In the genomic region with DNA sequence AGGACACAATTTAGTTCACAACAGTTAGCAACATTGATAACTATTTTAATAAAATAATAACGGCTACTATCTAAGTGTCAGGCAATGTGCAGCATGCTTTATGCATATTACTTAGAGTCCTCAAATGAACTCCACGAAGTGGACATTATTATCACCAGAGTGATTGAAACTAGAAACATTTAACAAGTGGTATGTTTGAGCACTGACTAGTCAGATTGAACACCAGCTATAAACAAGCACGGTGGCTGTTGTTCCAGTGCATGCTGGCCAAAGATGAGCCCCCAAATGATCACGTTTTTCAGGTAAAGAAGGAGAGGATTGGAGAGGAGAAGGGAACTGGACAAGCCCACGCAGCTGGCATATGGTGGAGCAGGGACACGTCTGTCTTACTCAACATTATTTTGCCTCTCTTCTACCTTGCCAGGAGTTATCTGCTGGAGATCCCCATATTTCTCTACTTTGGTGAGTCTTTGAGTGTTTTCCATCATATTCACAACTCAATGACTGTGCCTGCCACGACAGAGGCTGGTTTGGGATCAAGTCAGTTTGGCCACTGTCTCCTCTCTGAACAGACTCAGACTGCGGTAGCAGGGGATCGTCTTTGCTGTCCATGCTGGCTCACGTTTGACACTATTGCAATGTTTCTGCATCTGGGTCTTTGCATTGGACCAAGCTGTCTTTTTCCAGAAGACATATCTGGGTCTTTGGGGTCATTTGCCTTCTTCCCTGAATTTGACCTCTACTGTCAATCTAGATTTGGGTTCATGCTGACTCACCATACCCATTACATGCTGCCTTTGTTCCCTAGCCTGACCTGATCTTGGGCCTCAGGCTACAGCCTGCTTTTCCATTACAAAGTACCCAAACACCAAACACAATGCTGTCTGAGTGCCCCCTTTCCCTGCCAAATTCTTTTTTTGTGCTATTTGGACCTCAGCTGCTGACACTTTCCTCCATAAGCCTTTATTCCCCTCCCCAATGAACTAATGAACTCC, we compare ENCODE assay signal across 1 cellular context.
TF ChIP-seq lines count a peak whose summit lies in the region.

No MANE protein-coding gene starts in this region.

TF ChIP-seq in GM23338, 12 proteins besides CTCF, POLR2A, EP300 and RAD21:
- TF ChIP-seq CREB1 (CRISPR knock-in tag; IDR thresholded peaks at IDR 0.05; ENCODE audit: low read depth) (no peak), EZH2phosphoT487 (IDR thresholded peaks at IDR 0.05; ENCODE audit: unreplicated experiment) (no peak), POLR2AphosphoS5 (IDR thresholded peaks at IDR 0.05; ENCODE audit: low read depth) (no peak), STAT1 (IDR thresholded peaks at IDR 0.05; ENCODE audit: unreplicated experiment) (no peak), EZH2 (IDR thresholded peaks at IDR 0.05; ENCODE audit: low read depth, unreplicated experiment) (no peak), JUNB (IDR thresholded peaks at IDR 0.05; ENCODE audit: unreplicated experiment) (no peak), ZNF114 (CRISPR knock-in tag; IDR thresholded peaks at IDR 0.05) (no peak), NANOG (IDR thresholded peaks at IDR 0.05; ENCODE audit: borderline replicate concordance) (no peak), ZNF331 (CRISPR knock-in tag; IDR thresholded peaks at IDR 0.05; ENCODE audit: low read depth) (no peak)
- TF ChIP-seq, protein P1, sequence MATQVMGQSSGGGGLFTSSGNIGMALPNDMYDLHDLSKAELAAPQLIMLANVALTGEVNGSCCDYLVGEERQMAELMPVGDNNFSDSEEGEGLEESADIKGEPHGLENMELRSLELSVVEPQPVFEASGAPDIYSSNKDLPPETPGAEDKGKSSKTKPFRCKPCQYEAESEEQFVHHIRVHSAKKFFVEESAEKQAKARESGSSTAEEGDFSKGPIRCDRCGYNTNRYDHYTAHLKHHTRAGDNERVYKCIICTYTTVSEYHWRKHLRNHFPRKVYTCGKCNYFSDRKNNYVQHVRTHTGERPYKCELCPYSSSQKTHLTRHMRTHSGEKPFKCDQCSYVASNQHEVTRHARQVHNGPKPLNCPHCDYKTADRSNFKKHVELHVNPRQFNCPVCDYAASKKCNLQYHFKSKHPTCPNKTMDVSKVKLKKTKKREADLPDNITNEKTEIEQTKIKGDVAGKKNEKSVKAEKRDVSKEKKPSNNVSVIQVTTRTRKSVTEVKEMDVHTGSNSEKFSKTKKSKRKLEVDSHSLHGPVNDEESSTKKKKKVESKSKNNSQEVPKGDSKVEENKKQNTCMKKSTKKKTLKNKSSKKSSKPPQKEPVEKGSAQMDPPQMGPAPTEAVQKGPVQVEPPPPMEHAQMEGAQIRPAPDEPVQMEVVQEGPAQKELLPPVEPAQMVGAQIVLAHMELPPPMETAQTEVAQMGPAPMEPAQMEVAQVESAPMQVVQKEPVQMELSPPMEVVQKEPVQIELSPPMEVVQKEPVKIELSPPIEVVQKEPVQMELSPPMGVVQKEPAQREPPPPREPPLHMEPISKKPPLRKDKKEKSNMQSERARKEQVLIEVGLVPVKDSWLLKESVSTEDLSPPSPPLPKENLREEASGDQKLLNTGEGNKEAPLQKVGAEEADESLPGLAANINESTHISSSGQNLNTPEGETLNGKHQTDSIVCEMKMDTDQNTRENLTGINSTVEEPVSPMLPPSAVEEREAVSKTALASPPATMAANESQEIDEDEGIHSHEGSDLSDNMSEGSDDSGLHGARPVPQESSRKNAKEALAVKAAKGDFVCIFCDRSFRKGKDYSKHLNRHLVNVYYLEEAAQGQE (IDR thresholded peaks at IDR 0.05; ENCODE audit: unreplicated experiment): no peak
- TF ChIP-seq, protein P2, sequence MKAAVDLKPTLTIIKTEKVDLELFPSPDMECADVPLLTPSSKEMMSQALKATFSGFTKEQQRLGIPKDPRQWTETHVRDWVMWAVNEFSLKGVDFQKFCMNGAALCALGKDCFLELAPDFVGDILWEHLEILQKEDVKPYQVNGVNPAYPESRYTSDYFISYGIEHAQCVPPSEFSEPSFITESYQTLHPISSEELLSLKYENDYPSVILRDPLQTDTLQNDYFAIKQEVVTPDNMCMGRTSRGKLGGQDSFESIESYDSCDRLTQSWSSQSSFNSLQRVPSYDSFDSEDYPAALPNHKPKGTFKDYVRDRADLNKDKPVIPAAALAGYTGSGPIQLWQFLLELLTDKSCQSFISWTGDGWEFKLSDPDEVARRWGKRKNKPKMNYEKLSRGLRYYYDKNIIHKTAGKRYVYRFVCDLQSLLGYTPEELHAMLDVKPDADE (IDR thresholded peaks at IDR 0.05): no peak
- TF ChIP-seq, protein P3, sequence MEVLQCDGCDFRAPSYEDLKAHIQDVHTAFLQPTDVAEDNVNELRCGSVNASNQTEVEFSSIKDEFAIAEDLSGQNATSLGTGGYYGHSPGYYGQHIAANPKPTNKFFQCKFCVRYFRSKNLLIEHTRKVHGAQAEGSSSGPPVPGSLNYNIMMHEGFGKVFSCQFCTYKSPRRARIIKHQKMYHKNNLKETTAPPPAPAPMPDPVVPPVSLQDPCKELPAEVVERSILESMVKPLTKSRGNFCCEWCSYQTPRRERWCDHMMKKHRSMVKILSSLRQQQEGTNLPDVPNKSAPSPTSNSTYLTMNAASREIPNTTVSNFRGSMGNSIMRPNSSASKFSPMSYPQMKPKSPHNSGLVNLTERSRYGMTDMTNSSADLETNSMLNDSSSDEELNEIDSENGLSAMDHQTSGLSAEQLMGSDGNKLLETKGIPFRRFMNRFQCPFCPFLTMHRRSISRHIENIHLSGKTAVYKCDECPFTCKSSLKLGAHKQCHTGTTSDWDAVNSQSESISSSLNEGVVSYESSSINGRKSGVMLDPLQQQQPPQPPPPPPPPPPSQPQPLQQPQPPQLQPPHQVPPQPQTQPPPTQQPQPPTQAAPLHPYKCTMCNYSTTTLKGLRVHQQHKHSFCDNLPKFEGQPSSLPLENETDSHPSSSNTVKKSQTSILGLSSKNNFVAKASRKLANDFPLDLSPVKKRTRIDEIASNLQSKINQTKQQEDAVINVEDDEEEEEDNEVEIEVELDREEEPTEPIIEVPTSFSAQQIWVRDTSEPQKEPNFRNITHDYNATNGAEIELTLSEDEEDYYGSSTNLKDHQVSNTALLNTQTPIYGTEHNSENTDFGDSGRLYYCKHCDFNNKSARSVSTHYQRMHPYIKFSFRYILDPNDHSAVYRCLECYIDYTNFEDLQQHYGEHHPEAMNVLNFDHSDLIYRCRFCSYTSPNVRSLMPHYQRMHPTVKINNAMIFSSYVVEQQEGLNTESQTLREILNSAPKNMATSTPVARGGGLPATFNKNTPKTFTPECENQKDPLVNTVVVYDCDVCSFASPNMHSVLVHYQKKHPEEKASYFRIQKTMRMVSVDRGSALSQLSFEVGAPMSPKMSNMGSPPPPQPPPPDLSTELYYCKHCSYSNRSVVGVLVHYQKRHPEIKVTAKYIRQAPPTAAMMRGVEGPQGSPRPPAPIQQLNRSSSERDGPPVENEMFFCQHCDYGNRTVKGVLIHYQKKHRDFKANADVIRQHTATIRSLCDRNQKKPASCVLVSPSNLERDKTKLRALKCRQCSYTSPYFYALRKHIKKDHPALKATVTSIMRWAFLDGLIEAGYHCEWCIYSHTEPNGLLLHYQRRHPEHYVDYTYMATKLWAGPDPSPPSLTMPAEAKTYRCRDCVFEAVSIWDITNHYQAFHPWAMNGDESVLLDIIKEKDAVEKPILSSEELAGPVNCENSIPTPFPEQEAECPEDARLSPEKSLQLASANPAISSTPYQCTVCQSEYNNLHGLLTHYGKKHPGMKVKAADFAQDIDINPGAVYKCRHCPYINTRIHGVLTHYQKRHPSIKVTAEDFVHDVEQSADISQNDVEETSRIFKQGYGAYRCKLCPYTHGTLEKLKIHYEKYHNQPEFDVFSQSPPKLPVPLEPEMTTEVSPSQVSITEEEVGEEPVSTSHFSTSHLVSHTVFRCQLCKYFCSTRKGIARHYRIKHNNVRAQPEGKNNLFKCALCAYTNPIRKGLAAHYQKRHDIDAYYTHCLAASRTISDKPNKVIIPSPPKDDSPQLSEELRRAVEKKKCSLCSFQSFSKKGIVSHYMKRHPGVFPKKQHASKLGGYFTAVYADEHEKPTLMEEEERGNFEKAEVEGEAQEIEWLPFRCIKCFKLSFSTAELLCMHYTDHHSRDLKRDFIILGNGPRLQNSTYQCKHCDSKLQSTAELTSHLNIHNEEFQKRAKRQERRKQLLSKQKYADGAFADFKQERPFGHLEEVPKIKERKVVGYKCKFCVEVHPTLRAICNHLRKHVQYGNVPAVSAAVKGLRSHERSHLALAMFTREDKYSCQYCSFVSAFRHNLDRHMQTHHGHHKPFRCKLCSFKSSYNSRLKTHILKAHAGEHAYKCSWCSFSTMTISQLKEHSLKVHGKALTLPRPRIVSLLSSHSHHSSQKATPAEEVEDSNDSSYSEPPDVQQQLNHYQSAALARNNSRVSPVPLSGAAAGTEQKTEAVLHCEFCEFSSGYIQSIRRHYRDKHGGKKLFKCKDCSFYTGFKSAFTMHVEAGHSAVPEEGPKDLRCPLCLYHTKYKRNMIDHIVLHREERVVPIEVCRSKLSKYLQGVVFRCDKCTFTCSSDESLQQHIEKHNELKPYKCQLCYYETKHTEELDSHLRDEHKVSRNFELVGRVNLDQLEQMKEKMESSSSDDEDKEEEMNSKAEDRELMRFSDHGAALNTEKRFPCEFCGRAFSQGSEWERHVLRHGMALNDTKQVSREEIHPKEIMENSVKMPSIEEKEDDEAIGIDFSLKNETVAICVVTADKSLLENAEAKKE (CRISPR knock-in tag; IDR thresholded peaks at IDR 0.05): no peak
